9 cellular contexts compared by ENCODE assay signal in the genomic region with DNA sequence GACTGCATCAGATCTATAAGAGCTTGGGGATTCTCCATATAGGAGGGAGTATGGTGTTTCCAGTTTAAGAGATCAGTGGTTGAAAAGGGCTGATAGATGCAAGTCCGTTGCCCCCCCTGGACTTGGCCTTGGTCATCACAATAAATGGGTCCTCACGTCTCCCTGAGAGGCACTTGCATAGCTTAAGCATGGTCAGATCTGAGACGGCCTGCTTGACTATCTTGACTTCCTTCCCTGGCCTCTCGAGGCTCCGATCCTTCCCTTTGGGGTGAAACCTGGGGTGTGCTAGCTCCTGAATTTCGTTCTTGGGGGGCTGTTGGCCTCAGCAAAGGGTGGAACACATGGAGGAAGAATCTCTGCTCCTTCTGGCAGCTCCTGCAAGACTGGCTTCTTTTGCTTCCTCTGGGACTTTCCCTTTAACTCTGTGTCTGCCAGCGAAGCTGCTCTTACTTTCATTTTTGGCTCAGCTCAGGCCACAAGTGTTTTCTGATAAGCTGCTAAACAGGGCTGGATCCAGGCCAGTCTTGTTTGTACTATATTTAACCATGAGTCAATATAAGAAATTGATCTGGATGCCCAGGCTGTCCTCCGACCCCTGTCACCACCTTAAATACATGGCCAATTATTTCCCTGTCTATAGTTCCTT. TPM values are rescaled to one million over a fixed set of nuclear protein-coding genes. Genes with fewer than 3 reads are reported as not detected.
A peak's percentile ranks its signal among the peaks of the same experiment; 100 is the strongest.
DNase-seq lines count a peak whose midpoint lies in the region; ATAC-seq and TF ChIP-seq lines count a peak whose summit lies in the region.
"Had no signal": no experiment of that assay in that cellular context is flagged by ENCODE, and none has a peak within 500 bp of the region (broad histone marks: within the 10 kb centered on the region; RNA-seq: fewer than 3 reads in every experiment).

No MANE protein-coding gene starts in this region.

- intact Hi-C loops in upper lobe of right lung (cut with DNase I), result no loop called here

- H3K27me3 Mint-ChIP-seq in activated CD8-positive, alpha-beta memory T cell treated with anti-CD3 and anti-CD28 coated beads, Interleukin-2, amount 10 ng/mL, durations not matched to agents 7 days and 5 days, result peaks cover 28% of the 10 kb centered on the region
- H3K27me3 Mint-ChIP-seq in immature natural killer cell (ENCODE audit: low read depth in 3 of 3), result peaks cover 0 to 2% (median 0%) of the 10 kb centered on the region in 3 donors

- TF ChIP-seq CTCF in upper lobe of right lung (IDR thresholded peaks at IDR 0.05), result no peak

- no peaks in the 10 kb centered on the region for H3K27me3 ChIP-seq in upper lobe of right lung

- CTCF ChIA-PET in activated CD8-positive, alpha-beta memory T cell treated with anti-CD3 and anti-CD28 coated beads, Interleukin-2, amount 10 ng/mL, durations not matched to agents 7 days and 5 days (lab: Charles Lee), result interaction anchor here (1.0 to 1.5 kb wide), 3 partner anchors 11 to 390 kb away, joined by 3 to 5 read pairs (median 3); partner anchors contain the start of gene ZNF485

- peaks cover 13% of the 10 kb centered on the region for H3K36me3 Mint-ChIP-seq in activated CD8-positive, alpha-beta memory T cell treated with anti-CD3 and anti-CD28 coated beads, Interleukin-2, amount 10 ng/mL, durations not matched to agents 7 days and 5 days
- peaks cover 0 to 4% (median under 1%) of the 10 kb centered on the region in 3 donors for H3K36me3 Mint-ChIP-seq in immature natural killer cell

- H3K4me1 ChIP-seq in upper lobe of right lung, result peaks cover 18% of the 10 kb centered on the region

- H3K27ac ChIP-seq in upper lobe of right lung, result no peak overlapping the region
- H3K27ac ChIP-seq: HL-60 had no signal

- no peaks in the 10 kb centered on the region for H3K36me3 ChIP-seq in upper lobe of right lung

- H3K27ac Mint-ChIP-seq in activated CD8-positive, alpha-beta memory T cell treated with anti-CD3 and anti-CD28 coated beads, Interleukin-2, amount 10 ng/mL, durations not matched to agents 7 days and 5 days, result peak overlapping the region; percentile 16
- peak overlapping the region; percentile 55 to 92 (median 87) for H3K27ac Mint-ChIP-seq in immature natural killer cell

- peaks cover 21% of the 10 kb centered on the region for H3K4me1 Mint-ChIP-seq in activated CD8-positive, alpha-beta memory T cell treated with anti-CD3 and anti-CD28 coated beads, Interleukin-2, amount 10 ng/mL, durations not matched to agents 7 days and 5 days
- H3K4me1 Mint-ChIP-seq in immature natural killer cell, result peaks cover 59 to 60% of the 10 kb centered on the region in 2 donors

- peak; percentile 95 for ATAC-seq in GM19372 (IDR thresholded peaks at IDR 0.05; ENCODE audit: low read depth, unreplicated experiment)
- ATAC-seq in HG03439 (IDR thresholded peaks at IDR 0.05; ENCODE audit: unreplicated experiment), result peak; percentile 97
- ATAC-seq in activated CD8-positive, alpha-beta memory T cell treated with anti-CD3 and anti-CD28 coated beads, Interleukin-2, amount 10 ng/mL, durations not matched to agents 7 days and 5 days, result peak; percentile 87
- ATAC-seq in upper lobe of right lung, result peak; percentile 68

- H3K4me3 Mint-ChIP-seq in activated CD8-positive, alpha-beta memory T cell treated with anti-CD3 and anti-CD28 coated beads, Interleukin-2, amount 10 ng/mL, durations not matched to agents 7 days and 5 days, result peak overlapping the region; percentile 64
- H3K4me3 Mint-ChIP-seq in immature natural killer cell, result peak overlapping the region; percentile 78 to 88 (median 84)

- peak overlapping the region; percentile 36 for H3K4me3 ChIP-seq in upper lobe of right lung

- peak; percentile 28 for DNase-seq in CD1c-positive myeloid dendritic cell (ENCODE audit: extremely low spot score)
- peak; percentile 64 for DNase-seq in activated CD8-positive, alpha-beta memory T cell treated with anti-CD3 and anti-CD28 coated beads, Interleukin-2, amount 10 ng/mL, durations not matched to agents 7 days and 5 days
- DNase-seq in immature natural killer cell, result peak; percentile 42 to 53 (median 45)
- no peak for DNase-seq in upper lobe of right lung
- no peak for DNase-seq in NCI-H510A (lab: John Stamatoyannopoulos, UW)
- DNase-seq in putamen (ENCODE audit: low spot score), result no peak

- peaks cover 11% of the 10 kb centered on the region for H3K9me3 Mint-ChIP-seq in activated CD8-positive, alpha-beta memory T cell treated with anti-CD3 and anti-CD28 coated beads, Interleukin-2, amount 10 ng/mL, durations not matched to agents 7 days and 5 days (ENCODE audit: low read depth)
- peaks cover 0 to 9% (median 0%) of the 10 kb centered on the region in 6 donors for H3K9me3 Mint-ChIP-seq in immature natural killer cell

- H3K9me3 ChIP-seq in upper lobe of right lung, result no peaks in the 10 kb centered on the region

RNA-seq across cellular contexts. Expression of gene ZNF485, which starts 11.2 kb away (rescaled TPM):
- 1 to 10 TPM; 1.1 to 1.6 TPM for total RNA-seq in activated CD8-positive, alpha-beta memory T cell treated with anti-CD3 and anti-CD28 coated beads, Interleukin-2, amount 10 ng/mL, durations not matched to agents 7 days and 5 days
- 1 to 10 TPM in 2 of 3 donors, not detected in 1; 2.4 to 6.4 TPM for polyA plus RNA-seq in immature natural killer cell
- total RNA-seq in upper lobe of right lung, result 3.4 TPM

RNA-seq across cellular contexts. Expression of gene ZNF239, which starts 20.7 kb away (rescaled TPM):
- total RNA-seq in activated CD8-positive, alpha-beta memory T cell treated with anti-CD3 and anti-CD28 coated beads, Interleukin-2, amount 10 ng/mL, durations not matched to agents 7 days and 5 days, result under 1 TPM in 1 of 2 experiments, not detected in 1; 0.26 TPM
- under 1 TPM in 2 of 3 donors, not detected in 1; 0.43 to 0.83 TPM for polyA plus RNA-seq in immature natural killer cell
- total RNA-seq in upper lobe of right lung, result 3.5 TPM

RNA-seq across cellular contexts. Expression of gene ZNF32, which starts 53.6 kb away (rescaled TPM):
- total RNA-seq in activated CD8-positive, alpha-beta memory T cell treated with anti-CD3 and anti-CD28 coated beads, Interleukin-2, amount 10 ng/mL, durations not matched to agents 7 days and 5 days, result 1 to 10 TPM; 6.5 to 8.2 TPM
- polyA plus RNA-seq in immature natural killer cell, result 100 to 1,000 TPM in 2 of 3 donors, 10 to 100 TPM in 1; 97.4 to 139 (median 111) TPM
- 32.3 TPM for total RNA-seq in upper lobe of right lung

Comparison
In these comparisons a context has a peak if more than half of its experiments do, and no peak if none do; other contexts are left out.
1. DNase-seq: peak in CD1c-positive myeloid dendritic cell (single experiment), activated CD8-positive, alpha-beta memory T cell treated with anti-CD3 and anti-CD28 coated beads, Interleukin-2, amount 10 ng/mL, durations not matched to agents 7 days and 5 days (single experiment) and immature natural killer cell (3 of 3); none in upper lobe of right lung (single experiment), NCI-H510A (single experiment) and putamen (single experiment).
2. Peak in every context shown above with its lines, with median percentiles within 50 percentile points of each other: ATAC-seq.